ENCODE assay signal across 9 cellular contexts in genomic region chr11:134252539-134253188, GRCh38. TPM values are rescaled to one million over a fixed set of nuclear protein-coding genes. Genes with fewer than 3 reads are reported as not detected.
A peak's percentile ranks its signal among the peaks of the same experiment; 100 is the strongest.
DNase-seq lines count a peak whose midpoint lies in the region; ATAC-seq and TF ChIP-seq lines count a peak whose summit lies in the region.
"Had no signal": no experiment of that assay in that cellular context is flagged by ENCODE, and none has a peak within 500 bp of the region (broad histone marks: within the 10 kb centered on the region; RNA-seq: fewer than 3 reads in every experiment).

No MANE protein-coding gene starts in this region.

- H3K4me1 Mint-ChIP-seq in neural crest cell = peaks cover 30% of the 10 kb centered on the region

- H3K36me3 Mint-ChIP-seq in neural crest cell (ENCODE audit: low read depth) = no peaks in the 10 kb centered on the region

- no peak for TF ChIP-seq CTCF in HL-60 (IDR thresholded peaks at IDR 0.05; ENCODE audit: insufficient read depth, low read length)
- no peak for TF ChIP-seq CTCF in WI38 (IDR thresholded peaks at IDR 0.05; ENCODE audit: low read depth, low read length)
- no peak for TF ChIP-seq CTCF in neural crest cell (conservative IDR thresholded peaks at IDR 0.05)

- peak overlapping the region; percentile 95 for H3K4me3 Mint-ChIP-seq in neural crest cell

- ATAC-seq in GM21390 (IDR thresholded peaks at IDR 0.05; ENCODE audit: unreplicated experiment) = peak; percentile 32
- ATAC-seq in esophagus mucosa = peak; percentile 9

- H3K27ac Mint-ChIP-seq in neural crest cell (ENCODE audit: unreplicated experiment) = peak overlapping the region; percentile 91

- H3K4me3 ChIP-seq in HL-60 (replicated peaks; ENCODE audit: insufficient read depth, low read length) (peak overlapping the region; percentile 70), WI38 (ENCODE audit: low read depth, low read length) (peak overlapping the region; percentile 64)

- no peaks in the 10 kb centered on the region for H3K27me3 Mint-ChIP-seq in neural crest cell (ENCODE audit: low read depth)

- H3K27ac ChIP-seq in HL-60 (replicated peaks) = peak overlapping the region; percentile 68

- H3K9me3 Mint-ChIP-seq in neural crest cell = no peaks in the 10 kb centered on the region

- peak; percentile 40 for DNase-seq in COR-L47 (lab: John Stamatoyannopoulos, UW)
- DNase-seq in HL-60 (ENCODE audit: low read depth in 1 of 2, low spot score in 1 of 2) = peak in 1 of 2 experiments; percentile 38
- DNase-seq in neural crest cell (ENCODE audit: low read depth, low spot score) = peak; percentile 20
- no peak for DNase-seq in SHP77 treated with DMSO at 0.1 percent for 48 hours (lab: John Stamatoyannopoulos, UW)
- no peak for DNase-seq in DMS153 (lab: John Stamatoyannopoulos, UW)

- H3K27me3 ChIP-seq in HL-60 (ENCODE audit: insufficient read depth, poor library complexity, severe bottlenecking) = no peaks in the 10 kb centered on the region

RNA-seq across cellular contexts. Expression of gene THYN1, which starts 0.5 kb away (rescaled TPM):
- 20.0 TPM for total RNA-seq in esophagus mucosa
- 62.5 and 62.6 TPM in 2 replicates for total RNA-seq in neural crest cell

RNA-seq across cellular contexts. Expression of gene ACAD8, which starts 0.7 kb away (rescaled TPM):
- total RNA-seq in esophagus mucosa (13.9 TPM), neural crest cell (28.5 and 28.7 TPM in 2 replicates)

RNA-seq across cellular contexts. Expression of gene GLB1L3, which starts 23.5 kb away (rescaled TPM):
- total RNA-seq in esophagus mucosa = not detected
- 0.14 and 0.28 TPM in 2 replicates for total RNA-seq in neural crest cell
- total RNA-seq: subcutaneous adipose tissue had no signal

RNA-seq across cellular contexts. Expression of gene VPS26B, which starts 28.2 kb away (rescaled TPM):
- total RNA-seq in esophagus mucosa = 24.1 TPM
- total RNA-seq in neural crest cell = 45.6 and 47.8 TPM in 2 replicates

RNA-seq across cellular contexts. Expression of gene NCAPD3, which starts 28.9 kb away (rescaled TPM):
- total RNA-seq in esophagus mucosa = 13.1 TPM
- total RNA-seq in neural crest cell = 53.6 and 53.8 TPM in 2 replicates

Comparison
In these comparisons a context has a peak if more than half of its experiments do, and no peak if none do; other contexts are left out.
1. DNase-seq: peak in COR-L47 (single experiment) and neural crest cell (single experiment); none in SHP77 treated with DMSO at 0.1 percent for 48 hours (single experiment) and DMS153 (single experiment).